Comparison of ENCODE assay signal across 9 cellular contexts in the genomic region with DNA sequence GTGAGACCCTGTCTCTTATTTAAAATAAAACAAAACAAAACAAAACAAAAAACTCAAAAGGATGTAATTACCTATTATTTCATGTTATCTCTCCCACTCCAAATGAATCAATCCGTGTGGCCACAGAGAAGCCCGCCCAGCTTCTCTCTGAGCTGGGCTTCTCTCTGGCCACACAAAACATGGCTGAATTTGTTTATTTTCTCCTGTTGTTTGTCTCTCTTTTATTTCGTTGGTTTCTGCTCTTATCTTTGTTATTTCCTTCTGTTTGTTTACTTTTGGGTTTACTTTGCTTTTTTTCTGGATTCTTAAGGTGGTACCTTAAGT. TPM values are rescaled to one million over a fixed set of nuclear protein-coding genes. Genes with fewer than 3 reads are reported as not detected.
DNase-seq lines count a peak whose midpoint lies in the region; ATAC-seq and TF ChIP-seq lines count a peak whose summit lies in the region.
"Had no signal": no experiment of that assay in that cellular context is flagged by ENCODE, and none has a peak within 500 bp of the region (broad histone marks: within the 10 kb centered on the region; RNA-seq: fewer than 3 reads in every experiment).

No MANE protein-coding gene starts in this region.

- H3K4me1 ChIP-seq in esophagus muscularis mucosa = peaks cover 22 to 32% (median 29%) of the 10 kb centered on the region in 4 donors

- no peaks in the 10 kb centered on the region for H3K27me3 Mint-ChIP-seq in activated T-cell treated with anti-CD3 and anti-CD28 coated beads, Interleukin-2, amount 50 U/mL, for 72 hours (ENCODE audit: low read depth)
- no peaks in the 10 kb centered on the region for H3K27me3 Mint-ChIP-seq in stimulated activated memory B cell treated with anti-CD40 and anti-IgM and Interleukin-4, amounts not matched to agents 10 μg/mL and 1 μg/mL and 100 μg/mL, for 72 hours

- no peaks in the 10 kb centered on the region for H3K9me3 Mint-ChIP-seq in activated T-cell treated with anti-CD3 and anti-CD28 coated beads, Interleukin-2, amount 50 U/mL, for 72 hours
- H3K9me3 Mint-ChIP-seq in stimulated activated memory B cell treated with anti-CD40 and anti-IgM and Interleukin-4, amounts not matched to agents 10 μg/mL and 1 μg/mL and 100 μg/mL, for 72 hours = no peaks in the 10 kb centered on the region

- H3K27ac Mint-ChIP-seq in activated T-cell treated with anti-CD3 and anti-CD28 coated beads, Interleukin-2, amount 50 U/mL, for 72 hours = peak overlapping the region; percentile 91
- H3K27ac Mint-ChIP-seq in stimulated activated memory B cell treated with anti-CD40 and anti-IgM and Interleukin-4, amounts not matched to agents 10 μg/mL and 1 μg/mL and 100 μg/mL, for 72 hours = peak overlapping the region; percentile 84

- peak; percentile 1 to 3 for ATAC-seq in activated T-cell treated with anti-CD3 and anti-CD28 coated beads, Interleukin-2, amount 50 U/mL, for 72 hours (replicated peaks in 1 of 2)
- ATAC-seq in SK-N-SH treated with all-trans-retinoic acid at 6 μM for 48 hours = peak; percentile 13
- no peak for ATAC-seq in stimulated activated memory B cell treated with anti-CD40 and anti-IgM and Interleukin-4, amounts not matched to agents 10 μg/mL and 1 μg/mL and 100 μg/mL, for 72 hours

- no peak for TF ChIP-seq POLR2A in esophagus muscularis mucosa (IDR thresholded peaks at IDR 0.05; ENCODE audit: low read depth)

- peak overlapping the region; percentile 53 to 60 (median 56) for H3K4me3 ChIP-seq in esophagus muscularis mucosa

- WGBS in esophagus muscularis mucosa = 51% methylated on average over 3 of the region's 3 CpGs

- intact Hi-C loops in esophagus muscularis mucosa (cut with DNase I) = loop anchor here (2.0 kb wide), 1 partner anchor 386 kb away; no protein-coding TSS in a partner anchor

- no peak for TF ChIP-seq EP300 in esophagus muscularis mucosa (IDR thresholded peaks at IDR 0.05)

- peaks cover 0 to 60% (median 22%) of the 10 kb centered on the region in 4 donors for H3K27me3 ChIP-seq in esophagus muscularis mucosa

- no peak for TF ChIP-seq CTCF in esophagus muscularis mucosa (IDR thresholded peaks at IDR 0.05)

- no peaks in the 10 kb centered on the region for H3K9me3 ChIP-seq in esophagus muscularis mucosa
- H3K9me3 ChIP-seq: upper lobe of left lung had no signal

- no peak overlapping the region for H3K27ac ChIP-seq in esophagus muscularis mucosa (replicated peaks in 1 of 4)

- H3K36me3 Mint-ChIP-seq in activated T-cell treated with anti-CD3 and anti-CD28 coated beads, Interleukin-2, amount 50 U/mL, for 72 hours (ENCODE audit: insufficient read depth in 2 of 2) = peaks cover 1 to 2% of the 10 kb centered on the region in 2 donors
- no peaks in the 10 kb centered on the region for H3K36me3 Mint-ChIP-seq in stimulated activated memory B cell treated with anti-CD40 and anti-IgM and Interleukin-4, amounts not matched to agents 10 μg/mL and 1 μg/mL and 100 μg/mL, for 72 hours

- peaks cover 65% of the 10 kb centered on the region for H3K4me1 Mint-ChIP-seq in activated T-cell treated with anti-CD3 and anti-CD28 coated beads, Interleukin-2, amount 50 U/mL, for 72 hours (ENCODE audit: low read depth)
- peaks cover 51% of the 10 kb centered on the region for H3K4me1 Mint-ChIP-seq in stimulated activated memory B cell treated with anti-CD40 and anti-IgM and Interleukin-4, amounts not matched to agents 10 μg/mL and 1 μg/mL and 100 μg/mL, for 72 hours

- peak overlapping the region; percentile 88 to 98 for H3K4me3 Mint-ChIP-seq in activated T-cell treated with anti-CD3 and anti-CD28 coated beads, Interleukin-2, amount 50 U/mL, for 72 hours
- H3K4me3 Mint-ChIP-seq in stimulated activated memory B cell treated with anti-CD40 and anti-IgM and Interleukin-4, amounts not matched to agents 10 μg/mL and 1 μg/mL and 100 μg/mL, for 72 hours = peak overlapping the region; percentile 79

- no peaks in the 10 kb centered on the region for H3K36me3 ChIP-seq in esophagus muscularis mucosa
- H3K36me3 ChIP-seq: upper lobe of left lung had no signal

- no peak for DNase-seq in activated T-cell treated with anti-CD3 and anti-CD28 coated beads, Interleukin-2, amount 50 U/mL, for 72 hours
- DNase-seq in activated T-cell treated with anti-CD3 and anti-CD28 coated beads, Interleukin-2, amount 50 U/mL, for 1 hour = no peak
- DNase-seq in esophagus muscularis mucosa (ENCODE audit: extremely low spot score) (no peak), GM03348 (ENCODE audit: low spot score) (no peak), Kasumi-1 (lab: John Stamatoyannopoulos, UW) (no peak), T1000 (lab: John Stamatoyannopoulos, UW) (no peak)

TF ChIP-seq in SK-N-SH treated with all-trans-retinoic acid at 6 μM for 48 hours, 23 proteins besides CTCF, POLR2A, EP300 and RAD21 (continues in another document):
- no peak for TF ChIP-seq RARB (CRISPR knock-in tag; IDR thresholded peaks at IDR 0.05)
- no peak for TF ChIP-seq OSR1 (CRISPR knock-in tag; IDR thresholded peaks at IDR 0.05)
- no peak for TF ChIP-seq ZNF565 (CRISPR knock-in tag; conservative IDR thresholded peaks at IDR 0.05; ENCODE audit: low read depth)
- TF ChIP-seq GLIS3 (CRISPR knock-in tag; IDR thresholded peaks at IDR 0.05) = no peak
- TF ChIP-seq CSDC2 (CRISPR knock-in tag; IDR thresholded peaks at IDR 0.05) = no peak
- TF ChIP-seq PPARA (CRISPR knock-in tag; IDR thresholded peaks at IDR 0.05; ENCODE audit: borderline replicate concordance) = no peak
- TF ChIP-seq ZC3H10 (CRISPR knock-in tag; IDR thresholded peaks at IDR 0.05) = no peak
- no peak for TF ChIP-seq BACH2 (CRISPR knock-in tag; IDR thresholded peaks at IDR 0.05; ENCODE audit: borderline replicate concordance)
- no peak for TF ChIP-seq PATZ1 (CRISPR knock-in tag; IDR thresholded peaks at IDR 0.05; ENCODE audit: borderline replicate concordance)
- TF ChIP-seq TCF4 (CRISPR knock-in tag; IDR thresholded peaks at IDR 0.05; ENCODE audit: borderline replicate concordance) = no peak
- TF ChIP-seq TSHZ2 (CRISPR knock-in tag; IDR thresholded peaks at IDR 0.05) = no peak
- TF ChIP-seq ESRRG (CRISPR knock-in tag; IDR thresholded peaks at IDR 0.05) = no peak
- no peak for TF ChIP-seq ISL1 (CRISPR knock-in tag; IDR thresholded peaks at IDR 0.05)
- no peak for TF ChIP-seq TOX (CRISPR knock-in tag; IDR thresholded peaks at IDR 0.05; ENCODE audit: borderline replicate concordance)
- TF ChIP-seq ZFP3 (CRISPR knock-in tag; IDR thresholded peaks at IDR 0.05) = no peak
- TF ChIP-seq ZNF70 (CRISPR knock-in tag; IDR thresholded peaks at IDR 0.05) = no peak
- TF ChIP-seq ZFP30 (CRISPR knock-in tag; IDR thresholded peaks at IDR 0.05) = no peak
- no peak for TF ChIP-seq SNAI2 (CRISPR knock-in tag; IDR thresholded peaks at IDR 0.05)
- TF ChIP-seq ARNTL (CRISPR knock-in tag; IDR thresholded peaks at IDR 0.05; ENCODE audit: borderline replicate concordance, low read depth) = no peak

RNA-seq across cellular contexts. Expression of gene TRABD2A, which starts 1.5 kb away (rescaled TPM):
- 10 to 100 TPM; 35.1 to 39.4 TPM for total RNA-seq in activated T-cell treated with anti-CD3 and anti-CD28 coated beads, Interleukin-2, amount 50 U/mL, for 72 hours
- total RNA-seq in esophagus muscularis mucosa = 1 to 10 TPM; 1.2 to 3.0 (median 2.1) TPM

RNA-seq across cellular contexts. Expression of gene TMSB10, which starts 23.1 kb away (rescaled TPM):
- total RNA-seq in activated T-cell treated with anti-CD3 and anti-CD28 coated beads, Interleukin-2, amount 50 U/mL, for 72 hours = 1,000 to 10,000 TPM in 1 of 2 donors, 100 to 1,000 TPM in 1; 884 to 1,078 TPM
- total RNA-seq in esophagus muscularis mucosa = 1,000 to 10,000 TPM; 1,300 to 2,755 (median 1,711) TPM

Comparison
In these comparisons a context has a peak if more than half of its experiments do, and no peak if none do; other contexts are left out.
1. RNA of gene TRABD2A, which starts 1.5 kb away (total RNA-seq): 35.1 to 39.4 TPM in activated T-cell treated with anti-CD3 and anti-CD28 coated beads, Interleukin-2, amount 50 U/mL, for 72 hours; 1.2 to 3.0 TPM in esophagus muscularis mucosa; every median in the first group is over 4 times any median in the second.